1 cellular context compared by ENCODE assay signal in the genomic region with DNA sequence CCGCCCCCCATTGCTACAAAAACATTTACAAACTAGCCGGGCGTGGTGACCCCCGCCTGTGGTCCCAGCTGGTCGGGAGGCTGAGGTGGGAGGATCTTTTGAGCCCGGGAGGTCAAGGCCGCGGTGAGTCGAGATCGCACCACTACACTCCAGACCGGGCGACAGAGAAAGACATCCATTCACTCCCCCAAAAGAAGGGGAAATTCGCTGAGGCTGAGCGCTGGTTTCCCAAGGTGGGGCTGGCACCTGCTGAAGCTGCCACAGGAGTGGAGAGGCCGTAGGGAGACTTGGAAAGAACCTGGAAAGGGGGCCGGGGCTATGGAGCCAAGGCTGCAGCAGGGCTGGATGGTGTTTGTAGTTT.
A peak's percentile ranks its signal among the peaks of the same experiment; 100 is the strongest.
TF ChIP-seq lines count a peak whose summit lies in the region.

No MANE protein-coding gene starts in this region.

TF ChIP-seq in GM12878, 131 proteins besides CTCF, POLR2A, EP300 and RAD21 (continued from another document):
- TF ChIP-seq, protein P1, sequence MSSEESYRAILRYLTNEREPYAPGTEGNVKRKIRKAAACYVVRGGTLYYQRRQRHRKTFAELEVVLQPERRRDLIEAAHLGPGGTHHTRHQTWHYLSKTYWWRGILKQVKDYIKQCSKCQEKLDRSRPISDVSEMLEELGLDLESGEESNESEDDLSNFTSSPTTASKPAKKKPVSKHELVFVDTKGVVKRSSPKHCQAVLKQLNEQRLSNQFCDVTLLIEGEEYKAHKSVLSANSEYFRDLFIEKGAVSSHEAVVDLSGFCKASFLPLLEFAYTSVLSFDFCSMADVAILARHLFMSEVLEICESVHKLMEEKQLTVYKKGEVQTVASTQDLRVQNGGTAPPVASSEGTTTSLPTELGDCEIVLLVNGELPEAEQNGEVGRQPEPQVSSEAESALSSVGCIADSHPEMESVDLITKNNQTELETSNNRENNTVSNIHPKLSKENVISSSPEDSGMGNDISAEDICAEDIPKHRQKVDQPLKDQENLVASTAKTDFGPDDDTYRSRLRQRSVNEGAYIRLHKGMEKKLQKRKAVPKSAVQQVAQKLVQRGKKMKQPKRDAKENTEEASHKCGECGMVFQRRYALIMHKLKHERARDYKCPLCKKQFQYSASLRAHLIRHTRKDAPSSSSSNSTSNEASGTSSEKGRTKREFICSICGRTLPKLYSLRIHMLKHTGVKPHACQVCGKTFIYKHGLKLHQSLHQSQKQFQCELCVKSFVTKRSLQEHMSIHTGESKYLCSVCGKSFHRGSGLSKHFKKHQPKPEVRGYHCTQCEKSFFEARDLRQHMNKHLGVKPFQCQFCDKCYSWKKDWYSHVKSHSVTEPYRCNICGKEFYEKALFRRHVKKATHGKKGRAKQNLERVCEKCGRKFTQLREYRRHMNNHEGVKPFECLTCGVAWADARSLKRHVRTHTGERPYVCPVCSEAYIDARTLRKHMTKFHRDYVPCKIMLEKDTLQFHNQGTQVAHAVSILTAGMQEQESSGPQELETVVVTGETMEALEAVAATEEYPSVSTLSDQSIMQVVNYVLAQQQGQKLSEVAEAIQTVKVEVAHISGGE (CRISPR knock-in tag; IDR thresholded peaks at IDR 0.05) = no peak
- TF ChIP-seq SIX5 (IDR thresholded peaks at IDR 0.05; ENCODE audit: low read depth, low read length, severe bottlenecking) (no peak), TCF3 (IDR thresholded peaks at IDR 0.05; ENCODE audit: borderline replicate concordance, insufficient read depth, low read depth, low read length) (0 out of 2 replicates have a peak, but pooled peaks have one; percentile 9), CBX5 (IDR thresholded peaks at IDR 0.05; ENCODE audit: low read depth) (no peak), STAT3 (IDR thresholded peaks at IDR 0.05; ENCODE audit: low read depth, low read length) (no peak)
- TF ChIP-seq, protein P2, sequence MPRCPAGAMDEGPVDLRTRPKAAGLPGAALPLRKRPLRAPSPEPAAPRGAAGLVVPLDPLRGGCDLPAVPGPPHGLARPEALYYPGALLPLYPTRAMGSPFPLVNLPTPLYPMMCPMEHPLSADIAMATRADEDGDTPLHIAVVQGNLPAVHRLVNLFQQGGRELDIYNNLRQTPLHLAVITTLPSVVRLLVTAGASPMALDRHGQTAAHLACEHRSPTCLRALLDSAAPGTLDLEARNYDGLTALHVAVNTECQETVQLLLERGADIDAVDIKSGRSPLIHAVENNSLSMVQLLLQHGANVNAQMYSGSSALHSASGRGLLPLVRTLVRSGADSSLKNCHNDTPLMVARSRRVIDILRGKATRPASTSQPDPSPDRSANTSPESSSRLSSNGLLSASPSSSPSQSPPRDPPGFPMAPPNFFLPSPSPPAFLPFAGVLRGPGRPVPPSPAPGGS (IDR thresholded peaks at IDR 0.05; ENCODE audit: borderline replicate concordance, insufficient read depth, low read depth, low read length, poor library complexity, severe bottlenecking) = peak; percentile 74
- TF ChIP-seq, protein P3, sequence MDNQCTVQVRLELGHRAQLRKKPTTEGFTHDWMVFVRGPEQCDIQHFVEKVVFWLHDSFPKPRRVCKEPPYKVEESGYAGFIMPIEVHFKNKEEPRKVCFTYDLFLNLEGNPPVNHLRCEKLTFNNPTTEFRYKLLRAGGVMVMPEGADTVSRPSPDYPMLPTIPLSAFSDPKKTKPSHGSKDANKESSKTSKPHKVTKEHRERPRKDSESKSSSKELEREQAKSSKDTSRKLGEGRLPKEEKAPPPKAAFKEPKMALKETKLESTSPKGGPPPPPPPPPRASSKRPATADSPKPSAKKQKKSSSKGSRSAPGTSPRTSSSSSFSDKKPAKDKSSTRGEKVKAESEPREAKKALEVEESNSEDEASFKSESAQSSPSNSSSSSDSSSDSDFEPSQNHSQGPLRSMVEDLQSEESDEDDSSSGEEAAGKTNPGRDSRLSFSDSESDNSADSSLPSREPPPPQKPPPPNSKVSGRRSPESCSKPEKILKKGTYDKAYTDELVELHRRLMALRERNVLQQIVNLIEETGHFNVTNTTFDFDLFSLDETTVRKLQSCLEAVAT (IDR thresholded peaks at IDR 0.05) = peak; percentile 79; the same call in 1 of the 2 replicates
